ENCODE assay signal across 34 cellular contexts in genomic region chr10:70552585-70552984, GRCh38. TPM values are rescaled to one million over a fixed set of nuclear protein-coding genes. Genes with fewer than 3 reads are reported as not detected.
A peak's percentile ranks its signal among the peaks of the same experiment; 100 is the strongest.
DNase-seq lines count a peak whose midpoint lies in the region; ATAC-seq, FAIRE-seq and TF ChIP-seq lines count a peak whose summit lies in the region.
"Had no signal": no experiment of that assay in that cellular context is flagged by ENCODE, and none has a peak within 500 bp of the region (broad histone marks: within the 10 kb centered on the region; RNA-seq: fewer than 3 reads in every experiment).

No MANE protein-coding gene starts in this region.

- no peaks in the 10 kb centered on the region for H3K36me3 ChIP-seq in astrocyte (ENCODE audit: insufficient read depth, low read length)
- no peaks in the 10 kb centered on the region for H3K36me3 ChIP-seq in WERI-Rb-1
- H3K36me3 ChIP-seq in neural progenitor cell, result no peaks in the 10 kb centered on the region
- H3K36me3 ChIP-seq: Peyer's patch had no signal

- peak overlapping the region; percentile 53 for H3K4me2 ChIP-seq in astrocyte (ENCODE audit: low read length)
- no peak overlapping the region for H3K4me2 ChIP-seq in neural progenitor cell

- H3K27me3 ChIP-seq in AG04450 (ENCODE audit: control insufficient read depth, insufficient read depth, low read length) (peaks cover 4% of the 10 kb centered on the region), astrocyte (ENCODE audit: insufficient read depth, low read length) (no peaks in the 10 kb centered on the region), WERI-Rb-1 (ENCODE audit: insufficient read depth, low read depth, severe bottlenecking) (no peaks in the 10 kb centered on the region), neural progenitor cell (no peaks in the 10 kb centered on the region)
- H3K27me3 ChIP-seq: esophagus muscularis mucosa, gastroesophageal sphincter, Peyer's patch, upper lobe of left lung had no signal

- H3K79me2 ChIP-seq in astrocyte (ENCODE audit: insufficient read depth, low read length) (no peaks in the 10 kb centered on the region), neural progenitor cell (ENCODE audit: low read depth) (no peaks in the 10 kb centered on the region)

- no peak overlapping the region for H2AFZ ChIP-seq in astrocyte (ENCODE audit: low read depth, low read length)
- H2AFZ ChIP-seq in neural progenitor cell (replicated peaks), result no peak overlapping the region

- H3K4me1 ChIP-seq in astrocyte (ENCODE audit: insufficient read depth, low read length) (peaks cover 22% of the 10 kb centered on the region), neural progenitor cell (no peaks in the 10 kb centered on the region)

- no peaks in the 10 kb centered on the region for H3F3A ChIP-seq in neural progenitor cell (ENCODE audit: low read depth)

- H3K9ac ChIP-seq in astrocyte (ENCODE audit: low read length) (peak overlapping the region; percentile 3), neural progenitor cell (no peak overlapping the region)

- no peak for ATAC-seq in HG02973 (IDR thresholded peaks at IDR 0.05; ENCODE audit: unreplicated experiment)
- no peak for ATAC-seq in effector memory CD8-positive, alpha-beta T cell (replicated peaks)
- ATAC-seq: stimulated activated effector memory CD8-positive, alpha-beta T cell treated with anti-CD3 and anti-CD28 coated beads, Interleukin-12 subunit alpha, Interleukin-12 subunit beta, amount 100 ng/mL, for 72 hours had no signal

- H3K9me3 ChIP-seq in AG04450 (ENCODE audit: control insufficient read depth, insufficient read depth, low read length) (no peaks in the 10 kb centered on the region), astrocyte (ENCODE audit: insufficient read depth, low read depth, low read length) (no peaks in the 10 kb centered on the region), WERI-Rb-1 (ENCODE audit: severe bottlenecking) (no peaks in the 10 kb centered on the region), neural progenitor cell (ENCODE audit: low read depth) (no peaks in the 10 kb centered on the region)
- H3K9me3 ChIP-seq: esophagus muscularis mucosa, gastroesophageal sphincter, Peyer's patch, upper lobe of left lung had no signal

- FAIRE-seq in astrocyte (lab: Jason Lieb, UNC), result no peak
- FAIRE-seq: colon had no signal

- H3K4me3 Mint-ChIP-seq in astrocyte (ENCODE audit: unreplicated experiment) (no peak overlapping the region), neural crest cell (no peak overlapping the region), neural progenitor cell (no peak overlapping the region)
- H3K4me3 Mint-ChIP-seq in effector memory CD8-positive, alpha-beta T cell, result no peak overlapping the region
- H3K4me3 Mint-ChIP-seq: activated CD4-positive, alpha-beta T cell treated with anti-CD3 and anti-CD28 coated beads, Interleukin-2, amount 10 ng/mL, durations not matched to agents 24 days and 14 days; activated naive CD4-positive, alpha-beta T cell treated with anti-CD3 and anti-CD28 coated beads, Interleukin-2, amount 50 U/mL, for 24 hours; IgD-negative memory B cell; immature natural killer cell; memory B cell; stimulated activated effector memory CD8-positive, alpha-beta T cell treated with anti-CD3 and anti-CD28 coated beads, Interleukin-12 subunit alpha, Interleukin-12 subunit beta, amount 100 ng/mL, for 72 hours had no signal

- POLR2A ChIA-PET in AG04450 (lab: Yijun Ruan, JAX), result interaction anchor here (0.8 to 1.8 kb wide), 5 partner anchors 101 to 142 kb away, joined by 3 to 7 read pairs (median 5); no protein-coding TSS in a partner anchor

- TF ChIP-seq CTCF in AG04450 (IDR thresholded peaks at IDR 0.05; ENCODE audit: low read depth, low read length) (no peak), astrocyte (IDR thresholded peaks at IDR 0.05; ENCODE audit: insufficient read depth, low read depth, low read length) (no peak), fibroblast of the aortic adventitia (IDR thresholded peaks at IDR 0.05; ENCODE audit: insufficient read depth, low read length) (no peak), neural crest cell (conservative IDR thresholded peaks at IDR 0.05) (no peak), WERI-Rb-1 (IDR thresholded peaks at IDR 0.05; ENCODE audit: low read depth, low read length) (no peak), neural progenitor cell (IDR thresholded peaks at IDR 0.05) (no peak)

- H3K27ac ChIP-seq in AG04450 (ENCODE audit: low read depth, low read length), result peak overlapping the region; percentile 87
- H3K27ac ChIP-seq in astrocyte (ENCODE audit: low read depth, low read length), result no peak overlapping the region
- no peak overlapping the region for H3K27ac ChIP-seq in WERI-Rb-1
- H3K27ac ChIP-seq in neural progenitor cell, result no peak overlapping the region
- H3K27ac ChIP-seq: VCaP had no signal

- CTCF ChIA-PET in AG04450 (lab: Charles Lee), result interaction anchor here (0.6 to 4.9 kb wide), 7 partner anchors 10 to 328 kb away, joined by 3 to 164 read pairs (median 4); no protein-coding TSS in a partner anchor

- H3K27me3 Mint-ChIP-seq in astrocyte (ENCODE audit: low read depth, unreplicated experiment) (peaks cover 5% of the 10 kb centered on the region), neural crest cell (ENCODE audit: low read depth) (no peaks in the 10 kb centered on the region), neural progenitor cell (ENCODE audit: insufficient read depth, low read depth) (no peaks in the 10 kb centered on the region)
- H3K27me3 Mint-ChIP-seq in effector memory CD8-positive, alpha-beta T cell, result no peaks in the 10 kb centered on the region
- H3K27me3 Mint-ChIP-seq: activated CD4-positive, alpha-beta T cell treated with anti-CD3 and anti-CD28 coated beads, Interleukin-2, amount 10 ng/mL, durations not matched to agents 24 days and 14 days; activated naive CD4-positive, alpha-beta T cell treated with anti-CD3 and anti-CD28 coated beads, Interleukin-2, amount 50 U/mL, for 24 hours; CD4-positive, CD25-positive, alpha-beta regulatory T cell; IgD-negative memory B cell; memory B cell had no signal

- H3K27ac Mint-ChIP-seq in astrocyte (ENCODE audit: unreplicated experiment) (peak overlapping the region; percentile 15), neural crest cell (ENCODE audit: unreplicated experiment) (peak overlapping the region; percentile 32), neural progenitor cell (no peak overlapping the region)
- no peak overlapping the region for H3K27ac Mint-ChIP-seq in effector memory CD8-positive, alpha-beta T cell
- H3K27ac Mint-ChIP-seq: activated CD4-positive, alpha-beta T cell treated with anti-CD3 and anti-CD28 coated beads, Interleukin-2, amount 10 ng/mL, durations not matched to agents 24 days and 14 days; activated naive CD4-positive, alpha-beta T cell treated with anti-CD3 and anti-CD28 coated beads, Interleukin-2, amount 50 U/mL, for 24 hours; CD4-positive, CD25-positive, alpha-beta regulatory T cell; IgD-negative memory B cell; immature natural killer cell; memory B cell; stimulated activated effector memory CD8-positive, alpha-beta T cell treated with anti-CD3 and anti-CD28 coated beads, Interleukin-12 subunit alpha, Interleukin-12 subunit beta, amount 100 ng/mL, for 72 hours had no signal

- DNase-seq in AG04450 (ENCODE audit: low read depth, low spot score) (peak; percentile 10), astrocyte (ENCODE audit: low read depth) (no peak), fibroblast of the aortic adventitia (ENCODE audit: low read depth) (peak; percentile 13), neural crest cell (ENCODE audit: low read depth, low spot score) (no peak), WERI-Rb-1 (no peak), neural progenitor cell (ENCODE audit: low spot score) (no peak)
- no peak for DNase-seq in effector memory CD8-positive, alpha-beta T cell
- DNase-seq: activated CD4-positive, alpha-beta T cell treated with anti-CD3 and anti-CD28 coated beads, Interleukin-2, amount 10 ng/mL, durations not matched to agents 24 days and 14 days; activated CD8-positive, alpha-beta memory T cell treated with anti-CD3 and anti-CD28 coated beads for 24 hours; activated T-cell treated with anti-CD3 and anti-CD28 coated beads for 4 hours; AML-193; amygdala; Calu3; CD4-positive, CD25-positive, alpha-beta regulatory T cell; DMS79 treated with DMSO at 0.1 percent for 48 hours; GDM1; immature natural killer cell; NCI-H1694; NCI-H446; NCI-H774; nucleus accumbens; SHP77 had no signal

- H3K9me3 Mint-ChIP-seq in astrocyte (ENCODE audit: unreplicated experiment) (no peaks in the 10 kb centered on the region), neural crest cell (no peaks in the 10 kb centered on the region), neural progenitor cell (no peaks in the 10 kb centered on the region)
- H3K9me3 Mint-ChIP-seq in effector memory CD8-positive, alpha-beta T cell, result no peaks in the 10 kb centered on the region
- H3K9me3 Mint-ChIP-seq: activated CD4-positive, alpha-beta T cell treated with anti-CD3 and anti-CD28 coated beads, Interleukin-2, amount 10 ng/mL, durations not matched to agents 24 days and 14 days; activated naive CD4-positive, alpha-beta T cell treated with anti-CD3 and anti-CD28 coated beads, Interleukin-2, amount 50 U/mL, for 24 hours; CD4-positive, CD25-positive, alpha-beta regulatory T cell; IgD-negative memory B cell; immature natural killer cell; memory B cell; stimulated activated effector memory CD8-positive, alpha-beta T cell treated with anti-CD3 and anti-CD28 coated beads, Interleukin-12 subunit alpha, Interleukin-12 subunit beta, amount 100 ng/mL, for 72 hours had no signal

- no peak overlapping the region for H3K4me3 ChIP-seq in AG04450 (ENCODE audit: low read depth, low read length)
- H3K4me3 ChIP-seq in astrocyte (ENCODE audit: insufficient read depth, low read depth, low read length), result no peak overlapping the region
- no peak overlapping the region for H3K4me3 ChIP-seq in fibroblast of the aortic adventitia (ENCODE audit: low read depth, low read length)
- H3K4me3 ChIP-seq in WERI-Rb-1 (ENCODE audit: low read depth, low read length), result no peak overlapping the region
- no peak overlapping the region for H3K4me3 ChIP-seq in neural progenitor cell
- H3K4me3 ChIP-seq: esophagus muscularis mucosa, gastroesophageal sphincter, Peyer's patch, upper lobe of left lung had no signal

- H4K20me1 ChIP-seq in astrocyte (ENCODE audit: insufficient read depth, low read length), result no peaks in the 10 kb centered on the region
- H4K20me1 ChIP-seq in neural progenitor cell (ENCODE audit: low read depth), result no peaks in the 10 kb centered on the region

- no peaks in the 10 kb centered on the region for H3K36me3 Mint-ChIP-seq in astrocyte (ENCODE audit: low read depth, unreplicated experiment)
- no peaks in the 10 kb centered on the region for H3K36me3 Mint-ChIP-seq in neural crest cell (ENCODE audit: low read depth)
- H3K36me3 Mint-ChIP-seq in effector memory CD8-positive, alpha-beta T cell (ENCODE audit: insufficient read depth), result peaks cover 4% of the 10 kb centered on the region
- no peaks in the 10 kb centered on the region for H3K36me3 Mint-ChIP-seq in neural progenitor cell
- H3K36me3 Mint-ChIP-seq: activated naive CD4-positive, alpha-beta T cell treated with anti-CD3 and anti-CD28 coated beads, Interleukin-2, amount 50 U/mL, for 24 hours; CD4-positive, CD25-positive, alpha-beta regulatory T cell; immature natural killer cell had no signal

- H3K4me1 Mint-ChIP-seq in astrocyte (ENCODE audit: low read depth, unreplicated experiment) (peaks cover 17% of the 10 kb centered on the region), neural crest cell (peaks cover 5% of the 10 kb centered on the region), neural progenitor cell (peaks cover 8% of the 10 kb centered on the region)
- H3K4me1 Mint-ChIP-seq in effector memory CD8-positive, alpha-beta T cell (ENCODE audit: low read depth in 2 of 2), result peaks cover 5 to 6% of the 10 kb centered on the region in 2 donors
- H3K4me1 Mint-ChIP-seq: activated CD4-positive, alpha-beta T cell treated with anti-CD3 and anti-CD28 coated beads, Interleukin-2, amount 10 ng/mL, durations not matched to agents 24 days and 14 days; activated naive CD4-positive, alpha-beta T cell treated with anti-CD3 and anti-CD28 coated beads, Interleukin-2, amount 50 U/mL, for 24 hours; CD4-positive, CD25-positive, alpha-beta regulatory T cell; stimulated activated effector memory CD8-positive, alpha-beta T cell treated with anti-CD3 and anti-CD28 coated beads, Interleukin-12 subunit alpha, Interleukin-12 subunit beta, amount 100 ng/mL, for 72 hours had no signal

RNA-seq across cellular contexts. Expression of gene PRF1, which starts 50.0 kb away (rescaled TPM):
- polyA plus RNA-seq in AG04450 (2011; rRNA removed), result not detected in 2 replicates
- not detected in 2 replicates for polyA minus RNA-seq in AG04450 (2011; rRNA and poly(A)+ RNA removed)
- total RNA-seq in astrocyte (0.14 and 0.16 TPM in 2 replicates), fibroblast of the aortic adventitia (ENCODE audit: low replicate concordance) (not detected in 2 replicates), neural crest cell (not detected in 2 replicates), neural progenitor cell (ENCODE audit: low replicate concordance) (not detected in 2 replicates)
- total RNA-seq: A172, Calu3 had no signal

Comparison
In these comparisons a context has a peak if more than half of its experiments do, and no peak if none do; other contexts are left out.
1. DNase-seq: peak in AG04450 (single experiment) and fibroblast of the aortic adventitia (single experiment); none in astrocyte (single experiment), neural crest cell (single experiment), WERI-Rb-1 (single experiment), effector memory CD8-positive, alpha-beta T cell (0 of 3) and neural progenitor cell (single experiment).
2. H3K27ac Mint-ChIP-seq: peak in astrocyte (single experiment) and neural crest cell (single experiment); none in effector memory CD8-positive, alpha-beta T cell (0 of 2) and neural progenitor cell (single experiment).